10 cellular contexts compared by ENCODE assay signal in the genomic region with DNA sequence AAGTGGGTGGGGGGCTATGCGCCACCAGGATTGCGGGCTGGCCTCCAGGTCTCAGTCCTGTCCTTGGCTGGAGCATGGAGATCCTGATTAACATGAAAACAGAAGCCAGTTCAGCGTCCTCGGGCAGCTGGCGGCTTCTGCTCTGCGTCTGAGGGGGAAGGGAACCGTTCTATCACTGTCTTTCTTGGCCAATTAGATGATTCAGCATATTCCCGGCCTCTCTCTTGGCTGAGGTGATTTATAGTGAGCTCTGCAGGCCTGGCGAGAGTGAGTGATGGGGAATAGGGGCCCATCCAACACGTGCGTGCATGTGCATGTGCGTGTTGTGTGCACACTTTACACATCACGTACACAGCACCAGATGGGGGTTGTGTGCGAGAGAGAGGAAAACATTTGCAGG.
A peak's percentile ranks its signal among the peaks of the same experiment; 100 is the strongest.
DNase-seq lines count a peak whose midpoint lies in the region; ATAC-seq and TF ChIP-seq lines count a peak whose summit lies in the region.
"Had no signal": no experiment of that assay in that cellular context is flagged by ENCODE, and none has a peak within 500 bp of the region (broad histone marks: within the 10 kb centered on the region; RNA-seq: fewer than 3 reads in every experiment).

No MANE protein-coding gene starts in this region.

- intact Hi-C loops in activated T-helper 2 cell treated with anti-CD3 and anti-CD28 coated beads, Interferon-gamma antibody, Interleukin-2, Interleukin-4, amounts not matched to agents 10 μg/mL and 5 μg/mL and 100 μg/mL, durations not matched to agents 14 hours and 24 hours and 36 hours (cut with micrococcal nuclease), result no loop called here

- no peaks in the 10 kb centered on the region for H3K27me3 Mint-ChIP-seq in activated T-helper 2 cell treated with anti-CD3 and anti-CD28 coated beads, Interferon-gamma antibody, Interleukin-2, Interleukin-4, amounts not matched to agents 10 μg/mL and 5 μg/mL and 100 μg/mL, durations not matched to agents 14 hours and 24 hours and 36 hours (ENCODE audit: low read depth)
- no peaks in the 10 kb centered on the region for H3K27me3 Mint-ChIP-seq in stimulated activated naive CD8-positive, alpha-beta T cell treated with anti-CD3 and anti-CD28 coated beads, Interleukin-15, amount 100 ng/mL, for 72 hours

- no peak for TF ChIP-seq CTCF in fibroblast of pulmonary artery (IDR thresholded peaks at IDR 0.05; ENCODE audit: low read length, missing control alignments)

- H3K27ac Mint-ChIP-seq in activated T-helper 2 cell treated with anti-CD3 and anti-CD28 coated beads, Interferon-gamma antibody, Interleukin-2, Interleukin-4, amounts not matched to agents 10 μg/mL and 5 μg/mL and 100 μg/mL, durations not matched to agents 14 hours and 24 hours and 36 hours, result no peak overlapping the region
- H3K27ac Mint-ChIP-seq in stimulated activated naive CD8-positive, alpha-beta T cell treated with anti-CD3 and anti-CD28 coated beads, Interleukin-15, amount 100 ng/mL, for 72 hours, result peak overlapping the region in 1 of 2 donors; percentile 46

- H3K36me3 Mint-ChIP-seq in activated T-helper 2 cell treated with anti-CD3 and anti-CD28 coated beads, Interferon-gamma antibody, Interleukin-2, Interleukin-4, amounts not matched to agents 10 μg/mL and 5 μg/mL and 100 μg/mL, durations not matched to agents 14 hours and 24 hours and 36 hours (ENCODE audit: low read depth), result no peaks in the 10 kb centered on the region

- no peak for ATAC-seq in stimulated activated naive CD8-positive, alpha-beta T cell treated with anti-CD3 and anti-CD28 coated beads, Interleukin-15, amount 100 ng/mL, for 72 hours
- ATAC-seq: left colon, PC-3 had no signal

- no peaks in the 10 kb centered on the region for H3K9me3 Mint-ChIP-seq in activated T-helper 2 cell treated with anti-CD3 and anti-CD28 coated beads, Interferon-gamma antibody, Interleukin-2, Interleukin-4, amounts not matched to agents 10 μg/mL and 5 μg/mL and 100 μg/mL, durations not matched to agents 14 hours and 24 hours and 36 hours
- peaks cover 0 to 4% of the 10 kb centered on the region in 2 donors for H3K9me3 Mint-ChIP-seq in stimulated activated naive CD8-positive, alpha-beta T cell treated with anti-CD3 and anti-CD28 coated beads, Interleukin-15, amount 100 ng/mL, for 72 hours

- H3K4me1 Mint-ChIP-seq in activated T-helper 2 cell treated with anti-CD3 and anti-CD28 coated beads, Interferon-gamma antibody, Interleukin-2, Interleukin-4, amounts not matched to agents 10 μg/mL and 5 μg/mL and 100 μg/mL, durations not matched to agents 14 hours and 24 hours and 36 hours (ENCODE audit: low read depth), result peaks cover 3% of the 10 kb centered on the region
- H3K4me1 Mint-ChIP-seq in stimulated activated naive CD8-positive, alpha-beta T cell treated with anti-CD3 and anti-CD28 coated beads, Interleukin-15, amount 100 ng/mL, for 72 hours, result peaks cover 7% of the 10 kb centered on the region

- H3K4me3 Mint-ChIP-seq in activated T-helper 2 cell treated with anti-CD3 and anti-CD28 coated beads, Interferon-gamma antibody, Interleukin-2, Interleukin-4, amounts not matched to agents 10 μg/mL and 5 μg/mL and 100 μg/mL, durations not matched to agents 14 hours and 24 hours and 36 hours (ENCODE audit: low read depth), result no peak overlapping the region
- no peak overlapping the region for H3K4me3 Mint-ChIP-seq in stimulated activated naive CD8-positive, alpha-beta T cell treated with anti-CD3 and anti-CD28 coated beads, Interleukin-15, amount 100 ng/mL, for 72 hours

- DNase-seq in EH (ENCODE audit: low read depth) (peak; percentile 23), NCI-H82 (lab: John Stamatoyannopoulos, UW) (peak; percentile 95), fibroblast of pulmonary artery (ENCODE audit: low read depth) (peak; percentile 39), occipital lobe (lab: John Stamatoyannopoulos, UW) (peak; percentile 10), NCI-H345 treated with DMSO at 0.1 percent for 48 hours (lab: John Stamatoyannopoulos, UW; ENCODE audit: unreplicated experiment) (no peak), HPDE6-E6E7 (ENCODE audit: extremely low spot score) (no peak)
- no peak for DNase-seq in activated T-helper 2 cell treated with anti-CD3 and anti-CD28 coated beads, Interferon-gamma antibody, Interleukin-2, Interleukin-4, amounts not matched to agents 10 μg/mL and 5 μg/mL and 100 μg/mL, durations not matched to agents 14 hours and 24 hours and 36 hours (ENCODE audit: low spot score)
- DNase-seq in stimulated activated naive CD8-positive, alpha-beta T cell treated with anti-CD3 and anti-CD28 coated beads, Interleukin-15, amount 100 ng/mL, for 72 hours, result no peak
- DNase-seq: left colon, PC-3 had no signal

- peak overlapping the region; percentile 14 for H3K4me3 ChIP-seq in fibroblast of pulmonary artery (replicated peaks; ENCODE audit: low read depth, low read length)

Comparison
In these comparisons a context has a peak if more than half of its experiments do, and no peak if none do; other contexts are left out.
1. DNase-seq: peak in EH (single experiment), NCI-H82 (single experiment), fibroblast of pulmonary artery (single experiment) and occipital lobe (single experiment); none in activated T-helper 2 cell treated with anti-CD3 and anti-CD28 coated beads, Interferon-gamma antibody, Interleukin-2, Interleukin-4, amounts not matched to agents 10 μg/mL and 5 μg/mL and 100 μg/mL, durations not matched to agents 14 hours and 24 hours and 36 hours (single experiment), NCI-H345 treated with DMSO at 0.1 percent for 48 hours (single experiment), stimulated activated naive CD8-positive, alpha-beta T cell treated with anti-CD3 and anti-CD28 coated beads, Interleukin-15, amount 100 ng/mL, for 72 hours (0 of 2) and HPDE6-E6E7 (single experiment).